Comparison of ENCODE assay signal across 15 cellular contexts in genomic region chr6:5314191-5314865, GRCh38.
DNase-seq lines count a peak whose midpoint lies in the region; ATAC-seq and FAIRE-seq lines count a peak whose summit lies in the region.
"Had no signal": no experiment of that assay in that cellular context is flagged by ENCODE, and none has a peak within 500 bp of the region (broad histone marks: within the 10 kb centered on the region; RNA-seq: fewer than 3 reads in every experiment).

No MANE protein-coding gene starts in this region.

- intact Hi-C loops in head of caudate nucleus (cut with DNase I): no loop called here

- no peak for DNase-seq in GM18507 (ENCODE audit: extremely low spot score, insufficient read length, low read depth)
- peak in 25 of 42 donors; percentile 19 to 75 (median 35) for DNase-seq in head of caudate nucleus
- no peak for DNase-seq in middle frontal gyrus (ENCODE audit: extremely low spot score, low spot score)
- no peak for DNase-seq in islet precursor cell
- DNase-seq: esophagus squamous epithelium; glutamatergic neuron; lower lobe of right lung; naive thymus-derived CD4-positive, alpha-beta T cell; NCI-H1417 treated with DMSO at 0.1 percent for 48 hours; NCI-H774; PC-9; transverse colon had no signal

- peak; percentile 79 for FAIRE-seq in GM18507 (lab: Jason Lieb, UNC)

- peak; percentile 64 for ATAC-seq in GM19025 (IDR thresholded peaks at IDR 0.05; ENCODE audit: low read depth, unreplicated experiment)
- peak; percentile 83 for ATAC-seq in HG02981 (IDR thresholded peaks at IDR 0.05; ENCODE audit: unreplicated experiment)
- no peak for ATAC-seq in HG03457 (IDR thresholded peaks at IDR 0.05; ENCODE audit: unreplicated experiment)
- ATAC-seq: lower lobe of right lung; naive thymus-derived CD4-positive, alpha-beta T cell had no signal

Comparison
In these comparisons a context has a peak if more than half of its experiments do, and no peak if none do; other contexts are left out.
1. DNase-seq: peak in head of caudate nucleus (25 of 42); none in GM18507 (single experiment), middle frontal gyrus (single experiment) and islet precursor cell (single experiment).